Comparison of ENCODE assay signal across 8 cellular contexts in the genomic region with DNA sequence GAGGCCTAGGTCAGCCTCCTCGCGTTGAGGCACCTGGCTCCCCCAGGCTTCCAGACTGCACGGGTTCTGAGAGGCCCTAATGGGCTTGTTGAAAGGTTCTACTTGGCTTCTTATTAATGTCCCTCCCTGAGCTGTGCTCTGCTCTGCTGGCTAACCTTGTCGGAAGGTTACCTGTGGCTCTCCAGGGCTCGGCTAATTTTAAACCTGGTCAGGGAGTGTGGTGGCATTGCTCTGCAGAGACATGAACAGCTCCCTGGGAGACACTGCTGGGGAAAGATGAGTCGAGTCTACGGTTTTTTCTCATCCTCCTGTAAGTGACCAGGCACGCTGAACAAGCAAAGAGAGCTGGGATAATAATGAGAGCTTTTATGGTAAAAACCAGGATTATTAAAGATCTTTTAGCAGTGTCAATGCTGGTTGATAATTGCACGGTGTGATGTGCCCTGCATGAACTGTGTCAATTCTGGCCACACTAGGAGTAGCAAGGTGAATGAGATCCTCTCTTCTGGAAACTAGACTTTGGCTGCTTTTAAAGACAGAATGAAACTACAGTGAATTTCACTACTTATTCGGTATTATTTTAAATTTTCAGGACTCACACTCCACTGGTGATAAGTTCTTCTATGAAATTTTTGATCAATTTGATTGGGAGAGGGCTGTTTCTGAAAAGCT.
DNase-seq lines count a peak whose midpoint lies in the region; ATAC-seq, FAIRE-seq and TF ChIP-seq lines count a peak whose summit lies in the region.
"Had no signal": no experiment of that assay in that cellular context is flagged by ENCODE, and none has a peak within 500 bp of the region (broad histone marks: within the 10 kb centered on the region; RNA-seq: fewer than 3 reads in every experiment).

No MANE protein-coding gene starts in this region.

- H4K20me1 ChIP-seq in astrocyte (ENCODE audit: insufficient read depth, low read length) (peaks cover 93% of the 10 kb centered on the region), smooth muscle cell (ENCODE audit: low read depth) (peaks cover 100% of the 10 kb centered on the region)

- no peaks in the 10 kb centered on the region for H3K27me3 ChIP-seq in astrocyte (ENCODE audit: insufficient read depth, low read length)
- H3K27me3 ChIP-seq in smooth muscle cell (ENCODE audit: low read depth), result no peaks in the 10 kb centered on the region
- no peaks in the 10 kb centered on the region for H3K27me3 ChIP-seq in tibial artery

- ATAC-seq in left lobe of liver (peak; percentile 94), HG03175 (IDR thresholded peaks at IDR 0.05; ENCODE audit: unreplicated experiment) (no peak)
- ATAC-seq: activated CD8-positive, alpha-beta memory T cell treated with anti-CD3 and anti-CD28 coated beads, Interleukin-2, amount 10 ng/mL, durations not matched to agents 7 days and 5 days had no signal

- H3K9me3 Mint-ChIP-seq in astrocyte (ENCODE audit: unreplicated experiment), result no peaks in the 10 kb centered on the region

- H3K27me3 Mint-ChIP-seq in astrocyte (ENCODE audit: low read depth, unreplicated experiment), result no peaks in the 10 kb centered on the region

- H3K9ac ChIP-seq in astrocyte (ENCODE audit: low read length) (no peak overlapping the region), smooth muscle cell (ENCODE audit: low read depth) (no peak overlapping the region)

- WGBS in smooth muscle cell (ENCODE audit: low lambda C conversion rate), result 37% methylated on average over 10 of the region's 10 CpGs

- intact Hi-C loops in tibial artery (cut with DNase I; ENCODE audit: low total_unique reads), result no loop called here

- peak overlapping the region; percentile 59 for H3K27ac Mint-ChIP-seq in astrocyte (ENCODE audit: unreplicated experiment)
- H3K27ac Mint-ChIP-seq: activated CD8-positive, alpha-beta memory T cell treated with anti-CD3 and anti-CD28 coated beads, Interleukin-2, amount 10 ng/mL, durations not matched to agents 7 days and 5 days had no signal

- FAIRE-seq in astrocyte (lab: Jason Lieb, UNC), result no peak

- H3K36me3 Mint-ChIP-seq in astrocyte (ENCODE audit: low read depth, unreplicated experiment), result peaks cover 5% of the 10 kb centered on the region
- H3K36me3 Mint-ChIP-seq: activated CD8-positive, alpha-beta memory T cell treated with anti-CD3 and anti-CD28 coated beads, Interleukin-2, amount 10 ng/mL, durations not matched to agents 7 days and 5 days had no signal

- no peak overlapping the region for H3K4me2 ChIP-seq in astrocyte (ENCODE audit: low read length)
- peak overlapping the region; percentile 33 for H3K4me2 ChIP-seq in smooth muscle cell

- H3K79me2 ChIP-seq in astrocyte (ENCODE audit: insufficient read depth, low read length) (peaks cover 96% of the 10 kb centered on the region), smooth muscle cell (ENCODE audit: low read depth) (peaks cover 100% of the 10 kb centered on the region)

- peaks cover 25% of the 10 kb centered on the region for H3F3A ChIP-seq in smooth muscle cell (ENCODE audit: low read depth)

- no peak overlapping the region for H2AFZ ChIP-seq in astrocyte (ENCODE audit: low read depth, low read length)
- no peak overlapping the region for H2AFZ ChIP-seq in smooth muscle cell (ENCODE audit: low read depth)

- TF ChIP-seq CTCF in astrocyte (IDR thresholded peaks at IDR 0.05; ENCODE audit: insufficient read depth, low read depth, low read length) (no peak), smooth muscle cell (IDR thresholded peaks at IDR 0.05; ENCODE audit: borderline replicate concordance, insufficient read depth, poor library complexity, severe bottlenecking) (no peak), tibial artery (IDR thresholded peaks at IDR 0.05) (no peak)

- H3K4me3 ChIP-seq in astrocyte (ENCODE audit: insufficient read depth, low read depth, low read length), result no peak overlapping the region
- no peak overlapping the region for H3K4me3 ChIP-seq in smooth muscle cell
- H3K4me3 ChIP-seq in tibial artery, result no peak overlapping the region

- DNase-seq in NCI-H1092 treated with DMSO at 0.1 percent for 48 hours (lab: John Stamatoyannopoulos, UW) (peak; percentile 63), astrocyte (ENCODE audit: low read depth) (no peak), left lobe of liver (ENCODE audit: low spot score) (no peak), smooth muscle cell (lab: John Stamatoyannopoulos, UW; ENCODE audit: unreplicated experiment) (no peak), DMS 273 (lab: John Stamatoyannopoulos, UW; ENCODE audit: unreplicated experiment) (no peak), tibial artery (no peak)
- DNase-seq: activated CD8-positive, alpha-beta memory T cell treated with anti-CD3 and anti-CD28 coated beads, Interleukin-2, amount 10 ng/mL, durations not matched to agents 7 days and 5 days had no signal

- peaks cover 38% of the 10 kb centered on the region for H3K4me1 Mint-ChIP-seq in astrocyte (ENCODE audit: low read depth, unreplicated experiment)
- H3K4me1 Mint-ChIP-seq: activated CD8-positive, alpha-beta memory T cell treated with anti-CD3 and anti-CD28 coated beads, Interleukin-2, amount 10 ng/mL, durations not matched to agents 7 days and 5 days had no signal

- peak overlapping the region; percentile 21 for H3K4me3 Mint-ChIP-seq in astrocyte (ENCODE audit: unreplicated experiment)
- H3K4me3 Mint-ChIP-seq: activated CD8-positive, alpha-beta memory T cell treated with anti-CD3 and anti-CD28 coated beads, Interleukin-2, amount 10 ng/mL, durations not matched to agents 7 days and 5 days had no signal

- H3K4me1 ChIP-seq in astrocyte (ENCODE audit: insufficient read depth, low read length) (peaks cover 19% of the 10 kb centered on the region), smooth muscle cell (ENCODE audit: low read depth) (peaks cover 30% of the 10 kb centered on the region), tibial artery (peaks cover 0 to 22% (median 7%) of the 10 kb centered on the region in 4 donors)

- no peaks in the 10 kb centered on the region for H3K36me3 ChIP-seq in astrocyte (ENCODE audit: insufficient read depth, low read length)
- no peaks in the 10 kb centered on the region for H3K36me3 ChIP-seq in smooth muscle cell (ENCODE audit: low read depth)
- H3K36me3 ChIP-seq in tibial artery, result no peaks in the 10 kb centered on the region

- H3K9me3 ChIP-seq in astrocyte (ENCODE audit: insufficient read depth, low read depth, low read length) (no peaks in the 10 kb centered on the region), smooth muscle cell (replicated peaks; ENCODE audit: low read depth) (no peaks in the 10 kb centered on the region), tibial artery (no peaks in the 10 kb centered on the region)

- H3K27ac ChIP-seq in astrocyte (ENCODE audit: low read depth, low read length) (no peak overlapping the region), smooth muscle cell (ENCODE audit: low read depth) (peak overlapping the region; percentile 75), tibial artery (no peak overlapping the region)
